Comparison of ENCODE assay signal across 1 cellular context in the genomic region with DNA sequence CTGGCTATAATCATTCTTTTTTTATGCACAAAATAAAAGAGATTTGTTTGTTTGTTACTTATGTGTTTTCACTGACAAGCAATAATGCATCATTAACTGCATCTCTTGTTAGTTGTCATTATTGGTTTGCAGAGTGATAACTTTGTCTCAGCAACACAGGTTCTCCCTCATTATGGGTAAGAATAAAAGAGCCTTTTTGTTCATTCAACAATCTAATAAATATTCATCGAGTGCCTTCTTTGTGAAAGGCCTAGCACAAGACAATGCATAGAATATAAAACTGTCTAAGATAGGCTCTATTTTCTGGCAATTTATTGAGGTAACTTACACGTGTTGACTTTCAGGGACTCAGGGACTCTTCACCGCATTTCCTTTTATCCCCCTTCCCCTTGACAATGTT.
TF ChIP-seq lines count a peak whose summit lies in the region.

No MANE protein-coding gene starts in this region.

TF ChIP-seq in GM23338, 12 proteins besides CTCF, POLR2A, EP300 and RAD21 (continued from another document):
- TF ChIP-seq, protein P1, sequence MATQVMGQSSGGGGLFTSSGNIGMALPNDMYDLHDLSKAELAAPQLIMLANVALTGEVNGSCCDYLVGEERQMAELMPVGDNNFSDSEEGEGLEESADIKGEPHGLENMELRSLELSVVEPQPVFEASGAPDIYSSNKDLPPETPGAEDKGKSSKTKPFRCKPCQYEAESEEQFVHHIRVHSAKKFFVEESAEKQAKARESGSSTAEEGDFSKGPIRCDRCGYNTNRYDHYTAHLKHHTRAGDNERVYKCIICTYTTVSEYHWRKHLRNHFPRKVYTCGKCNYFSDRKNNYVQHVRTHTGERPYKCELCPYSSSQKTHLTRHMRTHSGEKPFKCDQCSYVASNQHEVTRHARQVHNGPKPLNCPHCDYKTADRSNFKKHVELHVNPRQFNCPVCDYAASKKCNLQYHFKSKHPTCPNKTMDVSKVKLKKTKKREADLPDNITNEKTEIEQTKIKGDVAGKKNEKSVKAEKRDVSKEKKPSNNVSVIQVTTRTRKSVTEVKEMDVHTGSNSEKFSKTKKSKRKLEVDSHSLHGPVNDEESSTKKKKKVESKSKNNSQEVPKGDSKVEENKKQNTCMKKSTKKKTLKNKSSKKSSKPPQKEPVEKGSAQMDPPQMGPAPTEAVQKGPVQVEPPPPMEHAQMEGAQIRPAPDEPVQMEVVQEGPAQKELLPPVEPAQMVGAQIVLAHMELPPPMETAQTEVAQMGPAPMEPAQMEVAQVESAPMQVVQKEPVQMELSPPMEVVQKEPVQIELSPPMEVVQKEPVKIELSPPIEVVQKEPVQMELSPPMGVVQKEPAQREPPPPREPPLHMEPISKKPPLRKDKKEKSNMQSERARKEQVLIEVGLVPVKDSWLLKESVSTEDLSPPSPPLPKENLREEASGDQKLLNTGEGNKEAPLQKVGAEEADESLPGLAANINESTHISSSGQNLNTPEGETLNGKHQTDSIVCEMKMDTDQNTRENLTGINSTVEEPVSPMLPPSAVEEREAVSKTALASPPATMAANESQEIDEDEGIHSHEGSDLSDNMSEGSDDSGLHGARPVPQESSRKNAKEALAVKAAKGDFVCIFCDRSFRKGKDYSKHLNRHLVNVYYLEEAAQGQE (IDR thresholded peaks at IDR 0.05; ENCODE audit: unreplicated experiment), result no peak
- TF ChIP-seq, protein P2, sequence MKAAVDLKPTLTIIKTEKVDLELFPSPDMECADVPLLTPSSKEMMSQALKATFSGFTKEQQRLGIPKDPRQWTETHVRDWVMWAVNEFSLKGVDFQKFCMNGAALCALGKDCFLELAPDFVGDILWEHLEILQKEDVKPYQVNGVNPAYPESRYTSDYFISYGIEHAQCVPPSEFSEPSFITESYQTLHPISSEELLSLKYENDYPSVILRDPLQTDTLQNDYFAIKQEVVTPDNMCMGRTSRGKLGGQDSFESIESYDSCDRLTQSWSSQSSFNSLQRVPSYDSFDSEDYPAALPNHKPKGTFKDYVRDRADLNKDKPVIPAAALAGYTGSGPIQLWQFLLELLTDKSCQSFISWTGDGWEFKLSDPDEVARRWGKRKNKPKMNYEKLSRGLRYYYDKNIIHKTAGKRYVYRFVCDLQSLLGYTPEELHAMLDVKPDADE (IDR thresholded peaks at IDR 0.05), result no peak
- TF ChIP-seq JUNB (IDR thresholded peaks at IDR 0.05; ENCODE audit: unreplicated experiment), result no peak
- TF ChIP-seq CREB1 (CRISPR knock-in tag; IDR thresholded peaks at IDR 0.05; ENCODE audit: low read depth), result no peak
- no peak for TF ChIP-seq EZH2 (IDR thresholded peaks at IDR 0.05; ENCODE audit: low read depth, unreplicated experiment)
- TF ChIP-seq STAT1 (IDR thresholded peaks at IDR 0.05; ENCODE audit: unreplicated experiment), result no peak
- no peak for TF ChIP-seq ZNF114 (CRISPR knock-in tag; IDR thresholded peaks at IDR 0.05)
- no peak for TF ChIP-seq EZH2phosphoT487 (IDR thresholded peaks at IDR 0.05; ENCODE audit: unreplicated experiment)
